In the genomic region with DNA sequence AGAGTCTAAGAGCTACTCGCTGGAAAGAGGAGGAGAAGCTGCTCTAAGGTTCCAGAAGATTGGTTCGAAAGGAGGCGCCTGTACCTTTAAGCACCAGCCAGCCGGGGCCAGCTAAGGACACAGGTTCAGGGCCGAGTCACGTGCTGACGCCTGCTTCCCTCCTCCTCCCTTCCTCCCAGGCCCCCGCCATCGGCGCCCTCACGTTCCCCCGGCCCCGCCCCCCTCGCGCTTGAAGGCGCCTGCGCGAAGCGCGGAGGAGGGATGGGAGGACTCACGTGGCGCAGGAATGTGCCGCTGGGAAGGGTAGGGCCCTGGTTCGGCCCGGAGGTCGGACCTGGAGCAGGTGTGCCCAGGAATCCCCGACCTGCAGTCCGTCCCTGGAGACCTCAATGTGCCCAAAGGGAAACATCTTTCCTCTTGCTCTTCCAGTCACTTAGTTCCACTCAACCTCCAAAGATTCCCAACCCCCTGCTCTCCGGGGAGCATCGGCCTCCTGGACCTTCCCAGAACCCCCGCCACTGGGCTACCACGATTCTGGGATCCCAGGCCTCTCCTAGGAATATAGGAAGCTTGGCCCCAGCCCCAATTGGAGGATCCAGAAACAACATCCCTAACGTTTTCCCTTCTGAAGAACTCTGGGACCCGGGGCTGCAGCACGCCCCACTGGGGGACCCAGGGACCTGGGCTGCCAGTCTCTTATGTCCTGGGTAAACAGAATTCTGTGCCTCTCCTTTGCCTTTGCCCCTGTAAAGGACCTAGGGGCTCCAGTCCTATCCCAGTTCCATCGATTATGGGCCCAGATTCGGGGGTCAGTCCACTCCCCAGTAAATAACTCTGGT, we compare ENCODE assay signal across 1 cellular context.
TF ChIP-seq lines count a peak whose summit lies in the region.

No MANE protein-coding gene starts in this region.

TF ChIP-seq in HepG2, 621 proteins besides CTCF, POLR2A, EP300 and RAD21 (continued from another document and continues in another):
- TF ChIP-seq, protein P1, sequence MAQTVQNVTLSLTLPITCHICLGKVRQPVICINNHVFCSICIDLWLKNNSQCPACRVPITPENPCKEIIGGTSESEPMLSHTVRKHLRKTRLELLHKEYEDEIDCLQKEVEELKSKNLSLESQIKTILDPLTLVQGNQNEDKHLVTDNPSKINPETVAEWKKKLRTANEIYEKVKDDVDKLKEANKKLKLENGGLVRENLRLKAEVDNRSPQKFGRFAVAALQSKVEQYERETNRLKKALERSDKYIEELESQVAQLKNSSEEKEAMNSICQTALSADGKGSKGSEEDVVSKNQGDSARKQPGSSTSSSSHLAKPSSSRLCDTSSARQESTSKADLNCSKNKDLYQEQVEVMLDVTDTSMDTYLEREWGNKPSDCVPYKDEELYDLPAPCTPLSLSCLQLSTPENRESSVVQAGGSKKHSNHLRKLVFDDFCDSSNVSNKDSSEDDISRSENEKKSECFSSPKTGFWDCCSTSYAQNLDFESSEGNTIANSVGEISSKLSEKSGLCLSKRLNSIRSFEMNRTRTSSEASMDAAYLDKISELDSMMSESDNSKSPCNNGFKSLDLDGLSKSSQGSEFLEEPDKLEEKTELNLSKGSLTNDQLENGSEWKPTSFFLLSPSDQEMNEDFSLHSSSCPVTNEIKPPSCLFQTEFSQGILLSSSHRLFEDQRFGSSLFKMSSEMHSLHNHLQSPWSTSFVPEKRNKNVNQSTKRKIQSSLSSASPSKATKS (CRISPR knock-in tag; IDR thresholded peaks at IDR 0.05), result 0 out of 2 replicates have a peak, but pooled peaks have one; percentile 20
- TF ChIP-seq PAF1 (CRISPR knock-in tag; IDR thresholded peaks at IDR 0.05) (no peak), ZNF136 (CRISPR knock-in tag; IDR thresholded peaks at IDR 0.05; ENCODE audit: low read depth) (no peak), KAT8 (CRISPR knock-in tag; IDR thresholded peaks at IDR 0.05) (peak; percentile 78), RELA (CRISPR knock-in tag; IDR thresholded peaks at IDR 0.05) (no peak), CBX1 (IDR thresholded peaks at IDR 0.05; ENCODE audit: low read depth) (peak; percentile 88), NFYB (CRISPR knock-in tag; IDR thresholded peaks at IDR 0.05) (no peak), ELF4 (CRISPR knock-in tag; IDR thresholded peaks at IDR 0.05; ENCODE audit: borderline replicate concordance) (no peak), RXRB (CRISPR knock-in tag; IDR thresholded peaks at IDR 0.05; ENCODE audit: borderline replicate concordance) (peak; percentile 100), ZNF7 (CRISPR knock-in tag; IDR thresholded peaks at IDR 0.05) (no peak), ZNF432 (CRISPR knock-in tag; IDR thresholded peaks at IDR 0.05; ENCODE audit: borderline replicate concordance) (no peak), MED8 (CRISPR knock-in tag; IDR thresholded peaks at IDR 0.05; ENCODE audit: insufficient replicate concordance) (no peak), ZNF883 (CRISPR knock-in tag; IDR thresholded peaks at IDR 0.05; ENCODE audit: not compliant biosample characterization) (peak; percentile 30), PAWR (CRISPR knock-in tag; IDR thresholded peaks at IDR 0.05; ENCODE audit: borderline replicate concordance) (no peak), RNF2 (conservative IDR thresholded peaks at IDR 0.05; ENCODE audit: low read depth) (no peak), SRY (CRISPR knock-in tag; IDR thresholded peaks at IDR 0.05) (no peak), YY1 (IDR thresholded peaks at IDR 0.05; ENCODE audit: insufficient read depth, insufficient replicate concordance, low read depth, low read length) (peak; percentile 55), ZNF644 (CRISPR knock-in tag; IDR thresholded peaks at IDR 0.05; ENCODE audit: low read depth) (no peak), NRL (CRISPR knock-in tag; IDR thresholded peaks at IDR 0.05; ENCODE audit: borderline replicate concordance) (no peak; the same call in 1 of the 2 replicates), ZBTB1 (CRISPR knock-in tag; IDR thresholded peaks at IDR 0.05; ENCODE audit: borderline replicate concordance) (no peak)
- TF ChIP-seq, protein P2, sequence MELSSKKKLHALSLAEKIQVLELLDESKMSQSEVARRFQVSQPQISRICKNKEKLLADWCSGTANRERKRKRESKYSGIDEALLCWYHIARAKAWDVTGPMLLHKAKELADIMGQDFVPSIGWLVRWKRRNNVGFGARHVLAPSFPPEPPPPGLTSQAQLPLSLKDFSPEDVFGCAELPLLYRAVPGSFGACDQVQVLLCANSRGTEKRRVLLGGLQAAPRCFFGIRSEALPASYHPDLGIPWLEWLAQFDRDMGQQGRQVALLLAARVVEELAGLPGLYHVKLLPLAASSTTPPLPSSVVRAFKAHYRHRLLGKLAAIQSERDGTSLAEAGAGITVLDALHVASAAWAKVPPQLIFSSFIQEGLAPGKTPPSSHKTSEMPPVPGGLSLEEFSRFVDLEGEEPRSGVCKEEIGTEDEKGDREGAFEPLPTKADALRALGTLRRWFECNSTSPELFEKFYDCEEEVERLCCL (CRISPR knock-in tag; IDR thresholded peaks at IDR 0.05; ENCODE audit: borderline replicate concordance), result no peak
- TF ChIP-seq, protein P3, sequence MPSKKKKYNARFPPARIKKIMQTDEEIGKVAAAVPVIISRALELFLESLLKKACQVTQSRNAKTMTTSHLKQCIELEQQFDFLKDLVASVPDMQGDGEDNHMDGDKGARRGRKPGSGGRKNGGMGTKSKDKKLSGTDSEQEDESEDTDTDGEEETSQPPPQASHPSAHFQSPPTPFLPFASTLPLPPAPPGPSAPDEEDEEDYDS (CRISPR knock-in tag; IDR thresholded peaks at IDR 0.05), result no peak
- TF ChIP-seq, protein P4, sequence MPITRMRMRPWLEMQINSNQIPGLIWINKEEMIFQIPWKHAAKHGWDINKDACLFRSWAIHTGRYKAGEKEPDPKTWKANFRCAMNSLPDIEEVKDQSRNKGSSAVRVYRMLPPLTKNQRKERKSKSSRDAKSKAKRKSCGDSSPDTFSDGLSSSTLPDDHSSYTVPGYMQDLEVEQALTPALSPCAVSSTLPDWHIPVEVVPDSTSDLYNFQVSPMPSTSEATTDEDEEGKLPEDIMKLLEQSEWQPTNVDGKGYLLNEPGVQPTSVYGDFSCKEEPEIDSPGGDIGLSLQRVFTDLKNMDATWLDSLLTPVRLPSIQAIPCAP (CRISPR knock-in tag; IDR thresholded peaks at IDR 0.05; ENCODE audit: low read depth), result no peak
- TF ChIP-seq, protein P5, sequence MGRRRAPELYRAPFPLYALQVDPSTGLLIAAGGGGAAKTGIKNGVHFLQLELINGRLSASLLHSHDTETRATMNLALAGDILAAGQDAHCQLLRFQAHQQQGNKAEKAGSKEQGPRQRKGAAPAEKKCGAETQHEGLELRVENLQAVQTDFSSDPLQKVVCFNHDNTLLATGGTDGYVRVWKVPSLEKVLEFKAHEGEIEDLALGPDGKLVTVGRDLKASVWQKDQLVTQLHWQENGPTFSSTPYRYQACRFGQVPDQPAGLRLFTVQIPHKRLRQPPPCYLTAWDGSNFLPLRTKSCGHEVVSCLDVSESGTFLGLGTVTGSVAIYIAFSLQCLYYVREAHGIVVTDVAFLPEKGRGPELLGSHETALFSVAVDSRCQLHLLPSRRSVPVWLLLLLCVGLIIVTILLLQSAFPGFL (CRISPR knock-in tag; IDR thresholded peaks at IDR 0.05), result no peak
- TF ChIP-seq, protein P6, sequence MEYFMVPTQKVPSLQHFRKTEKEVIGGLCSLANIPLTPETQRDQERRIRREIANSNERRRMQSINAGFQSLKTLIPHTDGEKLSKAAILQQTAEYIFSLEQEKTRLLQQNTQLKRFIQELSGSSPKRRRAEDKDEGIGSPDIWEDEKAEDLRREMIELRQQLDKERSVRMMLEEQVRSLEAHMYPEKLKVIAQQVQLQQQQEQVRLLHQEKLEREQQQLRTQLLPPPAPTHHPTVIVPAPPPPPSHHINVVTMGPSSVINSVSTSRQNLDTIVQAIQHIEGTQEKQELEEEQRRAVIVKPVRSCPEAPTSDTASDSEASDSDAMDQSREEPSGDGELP (IDR thresholded peaks at IDR 0.05; ENCODE audit: borderline replicate concordance, low read depth), result peak; percentile 40; the same call in 1 of the 2 replicates
- TF ChIP-seq, protein P7, sequence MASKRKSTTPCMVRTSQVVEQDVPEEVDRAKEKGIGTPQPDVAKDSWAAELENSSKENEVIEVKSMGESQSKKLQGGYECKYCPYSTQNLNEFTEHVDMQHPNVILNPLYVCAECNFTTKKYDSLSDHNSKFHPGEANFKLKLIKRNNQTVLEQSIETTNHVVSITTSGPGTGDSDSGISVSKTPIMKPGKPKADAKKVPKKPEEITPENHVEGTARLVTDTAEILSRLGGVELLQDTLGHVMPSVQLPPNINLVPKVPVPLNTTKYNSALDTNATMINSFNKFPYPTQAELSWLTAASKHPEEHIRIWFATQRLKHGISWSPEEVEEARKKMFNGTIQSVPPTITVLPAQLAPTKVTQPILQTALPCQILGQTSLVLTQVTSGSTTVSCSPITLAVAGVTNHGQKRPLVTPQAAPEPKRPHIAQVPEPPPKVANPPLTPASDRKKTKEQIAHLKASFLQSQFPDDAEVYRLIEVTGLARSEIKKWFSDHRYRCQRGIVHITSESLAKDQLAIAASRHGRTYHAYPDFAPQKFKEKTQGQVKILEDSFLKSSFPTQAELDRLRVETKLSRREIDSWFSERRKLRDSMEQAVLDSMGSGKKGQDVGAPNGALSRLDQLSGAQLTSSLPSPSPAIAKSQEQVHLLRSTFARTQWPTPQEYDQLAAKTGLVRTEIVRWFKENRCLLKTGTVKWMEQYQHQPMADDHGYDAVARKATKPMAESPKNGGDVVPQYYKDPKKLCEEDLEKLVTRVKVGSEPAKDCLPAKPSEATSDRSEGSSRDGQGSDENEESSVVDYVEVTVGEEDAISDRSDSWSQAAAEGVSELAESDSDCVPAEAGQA (IDR thresholded peaks at IDR 0.05; ENCODE audit: low read depth), result no peak
- TF ChIP-seq, protein P7 (CRISPR knock-in tag; IDR thresholded peaks at IDR 0.05; ENCODE audit: borderline replicate concordance), result no peak
- TF ChIP-seq, protein P8, sequence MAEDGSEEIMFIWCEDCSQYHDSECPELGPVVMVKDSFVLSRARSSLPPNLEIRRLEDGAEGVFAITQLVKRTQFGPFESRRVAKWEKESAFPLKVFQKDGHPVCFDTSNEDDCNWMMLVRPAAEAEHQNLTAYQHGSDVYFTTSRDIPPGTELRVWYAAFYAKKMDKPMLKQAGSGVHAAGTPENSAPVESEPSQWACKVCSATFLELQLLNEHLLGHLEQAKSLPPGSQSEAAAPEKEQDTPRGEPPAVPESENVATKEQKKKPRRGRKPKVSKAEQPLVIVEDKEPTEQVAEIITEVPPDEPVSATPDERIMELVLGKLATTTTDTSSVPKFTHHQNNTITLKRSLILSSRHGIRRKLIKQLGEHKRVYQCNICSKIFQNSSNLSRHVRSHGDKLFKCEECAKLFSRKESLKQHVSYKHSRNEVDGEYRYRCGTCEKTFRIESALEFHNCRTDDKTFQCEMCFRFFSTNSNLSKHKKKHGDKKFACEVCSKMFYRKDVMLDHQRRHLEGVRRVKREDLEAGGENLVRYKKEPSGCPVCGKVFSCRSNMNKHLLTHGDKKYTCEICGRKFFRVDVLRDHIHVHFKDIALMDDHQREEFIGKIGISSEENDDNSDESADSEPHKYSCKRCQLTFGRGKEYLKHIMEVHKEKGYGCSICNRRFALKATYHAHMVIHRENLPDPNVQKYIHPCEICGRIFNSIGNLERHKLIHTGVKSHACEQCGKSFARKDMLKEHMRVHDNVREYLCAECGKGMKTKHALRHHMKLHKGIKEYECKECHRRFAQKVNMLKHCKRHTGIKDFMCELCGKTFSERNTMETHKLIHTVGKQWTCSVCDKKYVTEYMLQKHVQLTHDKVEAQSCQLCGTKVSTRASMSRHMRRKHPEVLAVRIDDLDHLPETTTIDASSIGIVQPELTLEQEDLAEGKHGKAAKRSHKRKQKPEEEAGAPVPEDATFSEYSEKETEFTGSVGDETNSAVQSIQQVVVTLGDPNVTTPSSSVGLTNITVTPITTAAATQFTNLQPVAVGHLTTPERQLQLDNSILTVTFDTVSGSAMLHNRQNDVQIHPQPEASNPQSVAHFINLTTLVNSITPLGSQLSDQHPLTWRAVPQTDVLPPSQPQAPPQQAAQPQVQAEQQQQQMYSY (CRISPR knock-in tag; IDR thresholded peaks at IDR 0.05), result peak; percentile 49; the same call in 1 of the 2 replicates
- TF ChIP-seq, protein P9, sequence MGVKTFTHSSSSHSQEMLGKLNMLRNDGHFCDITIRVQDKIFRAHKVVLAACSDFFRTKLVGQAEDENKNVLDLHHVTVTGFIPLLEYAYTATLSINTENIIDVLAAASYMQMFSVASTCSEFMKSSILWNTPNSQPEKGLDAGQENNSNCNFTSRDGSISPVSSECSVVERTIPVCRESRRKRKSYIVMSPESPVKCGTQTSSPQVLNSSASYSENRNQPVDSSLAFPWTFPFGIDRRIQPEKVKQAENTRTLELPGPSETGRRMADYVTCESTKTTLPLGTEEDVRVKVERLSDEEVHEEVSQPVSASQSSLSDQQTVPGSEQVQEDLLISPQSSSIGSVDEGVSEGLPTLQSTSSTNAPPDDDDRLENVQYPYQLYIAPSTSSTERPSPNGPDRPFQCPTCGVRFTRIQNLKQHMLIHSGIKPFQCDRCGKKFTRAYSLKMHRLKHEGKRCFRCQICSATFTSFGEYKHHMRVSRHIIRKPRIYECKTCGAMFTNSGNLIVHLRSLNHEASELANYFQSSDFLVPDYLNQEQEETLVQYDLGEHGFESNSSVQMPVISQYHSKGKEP (CRISPR knock-in tag; IDR thresholded peaks at IDR 0.05), result 0 out of 2 replicates have a peak, but pooled peaks have one; percentile 35
- TF ChIP-seq, protein P10, sequence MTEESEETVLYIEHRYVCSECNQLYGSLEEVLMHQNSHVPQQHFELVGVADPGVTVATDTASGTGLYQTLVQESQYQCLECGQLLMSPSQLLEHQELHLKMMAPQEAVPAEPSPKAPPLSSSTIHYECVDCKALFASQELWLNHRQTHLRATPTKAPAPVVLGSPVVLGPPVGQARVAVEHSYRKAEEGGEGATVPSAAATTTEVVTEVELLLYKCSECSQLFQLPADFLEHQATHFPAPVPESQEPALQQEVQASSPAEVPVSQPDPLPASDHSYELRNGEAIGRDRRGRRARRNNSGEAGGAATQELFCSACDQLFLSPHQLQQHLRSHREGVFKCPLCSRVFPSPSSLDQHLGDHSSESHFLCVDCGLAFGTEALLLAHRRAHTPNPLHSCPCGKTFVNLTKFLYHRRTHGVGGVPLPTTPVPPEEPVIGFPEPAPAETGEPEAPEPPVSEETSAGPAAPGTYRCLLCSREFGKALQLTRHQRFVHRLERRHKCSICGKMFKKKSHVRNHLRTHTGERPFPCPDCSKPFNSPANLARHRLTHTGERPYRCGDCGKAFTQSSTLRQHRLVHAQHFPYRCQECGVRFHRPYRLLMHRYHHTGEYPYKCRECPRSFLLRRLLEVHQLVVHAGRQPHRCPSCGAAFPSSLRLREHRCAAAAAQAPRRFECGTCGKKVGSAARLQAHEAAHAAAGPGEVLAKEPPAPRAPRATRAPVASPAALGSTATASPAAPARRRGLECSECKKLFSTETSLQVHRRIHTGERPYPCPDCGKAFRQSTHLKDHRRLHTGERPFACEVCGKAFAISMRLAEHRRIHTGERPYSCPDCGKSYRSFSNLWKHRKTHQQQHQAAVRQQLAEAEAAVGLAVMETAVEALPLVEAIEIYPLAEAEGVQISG (CRISPR knock-in tag; IDR thresholded peaks at IDR 0.05), result peak; percentile 93
